ENCODE assay signal across 1 cellular context in genomic region chr17:37358098-37358829, GRCh38.
A peak's percentile ranks its signal among the peaks of the same experiment; 100 is the strongest.
TF ChIP-seq lines count a peak whose summit lies in the region.

No MANE protein-coding gene starts in this region.

TF ChIP-seq in GM12878, 131 proteins besides CTCF, POLR2A, EP300 and RAD21:
- TF ChIP-seq CUX1 (IDR thresholded peaks at IDR 0.05; ENCODE audit: insufficient replicate concordance, low read depth, low read length) = no peak
- TF ChIP-seq NRF1 (conservative IDR thresholded peaks at IDR 0.05; ENCODE audit: low read depth, low read length) = no peak
- TF ChIP-seq SMARCA5 (IDR thresholded peaks at IDR 0.05) = no peak
- 0 out of 2 replicates have a peak, but pooled peaks have one; percentile 37 for TF ChIP-seq RAD51 (IDR thresholded peaks at IDR 0.05)
- no peak for TF ChIP-seq E4F1 (IDR thresholded peaks at IDR 0.05; ENCODE audit: borderline replicate concordance, partially characterized antibody)
- TF ChIP-seq RELA (IDR thresholded peaks at IDR 0.05; ENCODE audit: borderline replicate concordance, partially characterized antibody) = no peak
- no peak for TF ChIP-seq PKNOX1 (IDR thresholded peaks at IDR 0.05)
- no peak for TF ChIP-seq NR2F1 (conservative IDR thresholded peaks at IDR 0.05)
- 0 out of 2 replicates have a peak, but pooled peaks have one; percentile 57 for TF ChIP-seq HDGF (IDR thresholded peaks at IDR 0.05)
- peak; percentile 14 for TF ChIP-seq BCL3 (IDR thresholded peaks at IDR 0.05; ENCODE audit: borderline replicate concordance, insufficient read depth, low read depth, low read length, poor library complexity, severe bottlenecking)
- no peak for TF ChIP-seq ZBTB11 (CRISPR knock-in tag; IDR thresholded peaks at IDR 0.05)
- TF ChIP-seq ZBTB4 (CRISPR knock-in tag; IDR thresholded peaks at IDR 0.05) = no peak
- 0 out of 2 replicates have a peak, but pooled peaks have one; percentile 16 for TF ChIP-seq EED (IDR thresholded peaks at IDR 0.05; ENCODE audit: low read depth)
- no peak for TF ChIP-seq SUPT20H (IDR thresholded peaks at IDR 0.05; ENCODE audit: borderline replicate concordance, control insufficient read depth, low read depth, low read length)
- TF ChIP-seq PRDM15 (CRISPR knock-in tag; IDR thresholded peaks at IDR 0.05) = no peak
- 0 out of 2 replicates have a peak, but pooled peaks have one; percentile 28 for TF ChIP-seq NBN (IDR thresholded peaks at IDR 0.05)
- peak; percentile 19 for TF ChIP-seq USF1 (IDR thresholded peaks at IDR 0.05; ENCODE audit: borderline replicate concordance, extremely low read length, insufficient read depth, low read depth, low read length)
- peak; percentile 15; the same call in 1 of the 2 replicates for TF ChIP-seq TAF1 (IDR thresholded peaks at IDR 0.05; ENCODE audit: borderline replicate concordance, low read depth, low read length)
- TF ChIP-seq HSF1 (IDR thresholded peaks at IDR 0.05; ENCODE audit: low read depth, low read length) = no peak
- TF ChIP-seq TCF12 (IDR thresholded peaks at IDR 0.05; ENCODE audit: low read depth, low read length) = no peak
- TF ChIP-seq MXI1 (IDR thresholded peaks at IDR 0.05; ENCODE audit: low read depth, low read length) = peak; percentile 9; the same call in 1 of the 2 replicates
- TF ChIP-seq SRF (IDR thresholded peaks at IDR 0.05; ENCODE audit: low read depth in 2 of 2, low read length in 2 of 2) = no peak
- no peak for TF ChIP-seq MAX (IDR thresholded peaks at IDR 0.05; ENCODE audit: low read depth, low read length)
- no peak for TF ChIP-seq EGR1 (IDR thresholded peaks at IDR 0.05; ENCODE audit: borderline replicate concordance in 1 of 2, low read depth in 2 of 2, low read length in 2 of 2)
- no peak for TF ChIP-seq RB1 (IDR thresholded peaks at IDR 0.05; ENCODE audit: borderline replicate concordance)
